Comparison of ENCODE assay signal across 8 cellular contexts in the genomic region with DNA sequence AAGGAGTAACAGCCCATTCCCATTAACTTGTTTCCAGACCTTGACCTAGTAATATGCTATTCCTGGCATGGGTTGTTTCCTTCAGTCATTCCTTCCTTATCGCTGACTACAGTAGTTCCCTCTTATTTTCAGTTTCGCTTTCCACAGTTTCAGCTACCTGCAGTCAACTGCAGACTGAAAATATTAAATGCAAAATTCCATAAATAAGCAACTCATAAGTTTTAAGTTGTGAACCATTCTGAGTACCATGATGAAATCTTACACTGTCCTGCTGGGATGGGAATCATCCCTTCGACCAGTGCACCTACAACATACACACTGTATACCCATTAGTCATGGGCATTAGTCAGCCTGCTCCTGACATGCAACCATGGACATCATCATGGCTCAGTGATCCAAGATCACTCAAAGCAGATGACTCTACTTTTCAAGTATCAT.
DNase-seq lines count a peak whose midpoint lies in the region; ATAC-seq and TF ChIP-seq lines count a peak whose summit lies in the region.

No MANE protein-coding gene starts in this region.

- no peak overlapping the region for H3K9ac ChIP-seq in KMS-11
- H3K9ac ChIP-seq in adipocyte (ENCODE audit: low read length), result no peak overlapping the region
- peak overlapping the region; percentile 26 for H3K9ac ChIP-seq in mesenchymal stem cell (ENCODE audit: low read length)
- H3K9ac ChIP-seq in endodermal cell (ENCODE audit: extremely low read depth, low read length, poor library complexity, severe bottlenecking), result no peak overlapping the region

- no peak for ATAC-seq in GM19452 (IDR thresholded peaks at IDR 0.05; ENCODE audit: unreplicated experiment)

- H4K20me1 ChIP-seq in KMS-11 (ENCODE audit: insufficient read depth), result no peaks in the 10 kb centered on the region

- H3K4me3 Mint-ChIP-seq in CD14-positive monocyte (peak overlapping the region; percentile 46 to 78), endodermal cell (no peak overlapping the region), Caco-2 (ENCODE audit: unreplicated experiment) (no peak overlapping the region)

- TF ChIP-seq CTCF in CD14-positive monocyte (IDR thresholded peaks at IDR 0.05), result no peak
- no peak for TF ChIP-seq CTCF in KMS-11 (conservative IDR thresholded peaks at IDR 0.05; ENCODE audit: low read depth, low read length)
- TF ChIP-seq CTCF in endodermal cell (conservative IDR thresholded peaks at IDR 0.05), result no peak
- TF ChIP-seq CTCF in Caco-2 (IDR thresholded peaks at IDR 0.05; ENCODE audit: insufficient read depth in 1 of 2, low read depth in 1 of 2, low read length in 1 of 2, severe bottlenecking in 1 of 2, unreplicated experiment in 1 of 2), result no peak

- H3K4me1 ChIP-seq in KMS-11 (ENCODE audit: low read depth, poor library complexity, severe bottlenecking) (peaks cover 7% of the 10 kb centered on the region), adipocyte (ENCODE audit: control insufficient read depth, insufficient read depth, low read length) (peaks cover 3% of the 10 kb centered on the region), mesenchymal stem cell (ENCODE audit: control insufficient read depth, insufficient read depth, low read depth, low read length) (peaks cover 2% of the 10 kb centered on the region), endodermal cell (ENCODE audit: control insufficient read depth, insufficient read depth, low read length) (no peaks in the 10 kb centered on the region), Caco-2 (no peaks in the 10 kb centered on the region)

- H2AFZ ChIP-seq in KMS-11 (ENCODE audit: low read depth) (peak overlapping the region; percentile 41), mesenchymal stem cell (ENCODE audit: low read depth, low read length) (no peak overlapping the region)

- H3K27ac ChIP-seq in KMS-11, result no peak overlapping the region
- H3K27ac ChIP-seq in mesenchymal stem cell (ENCODE audit: low read length, poor library complexity, severe bottlenecking), result no peak overlapping the region
- H3K27ac ChIP-seq in endodermal cell (ENCODE audit: low read depth, low read length), result no peak overlapping the region

- no peaks in the 10 kb centered on the region for H3K79me2 ChIP-seq in KMS-11 (ENCODE audit: insufficient read depth, low read depth)

- H3K18ac ChIP-seq in mesenchymal stem cell (ENCODE audit: low read depth in 1 of 2, low read length in 2 of 2), result no peak overlapping the region

- 89% methylated on average over 3 of the region's 3 CpGs for WGBS in mesenchymal stem cell
- WGBS in endodermal cell (ENCODE audit: insufficient coverage in 1 of 2, insufficient read length in 1 of 2), 2 experiments, result 89 to 94% methylated on average over 3 of the region's 3 CpGs

- no peak overlapping the region for H4K91ac ChIP-seq in mesenchymal stem cell (ENCODE audit: low read length)

- H4K8ac ChIP-seq in mesenchymal stem cell (ENCODE audit: low read length), result no peak overlapping the region

- H3K79me1 ChIP-seq in mesenchymal stem cell (replicated peaks; ENCODE audit: low read length, poor library complexity, severe bottlenecking), result no peaks in the 10 kb centered on the region

- H2BK120ac ChIP-seq in mesenchymal stem cell (ENCODE audit: low read depth, low read length), result no peak overlapping the region

- H3K27ac Mint-ChIP-seq in CD14-positive monocyte (peak overlapping the region in 3 of 7 donors; percentile 13 to 61 (median 27)), endodermal cell (no peak overlapping the region), Caco-2 (ENCODE audit: unreplicated experiment) (no peak overlapping the region)

- peaks cover 0 to 3% (median 0%) of the 10 kb centered on the region in 3 donors for H3K27me3 Mint-ChIP-seq in CD14-positive monocyte (ENCODE audit: low read depth in 3 of 3)
- no peaks in the 10 kb centered on the region for H3K27me3 Mint-ChIP-seq in endodermal cell (ENCODE audit: insufficient read depth)
- H3K27me3 Mint-ChIP-seq in Caco-2 (ENCODE audit: insufficient read depth, unreplicated experiment), result peaks cover 3% of the 10 kb centered on the region

- H3K4me2 ChIP-seq in KMS-11 (peak overlapping the region; percentile 31), mesenchymal stem cell (ENCODE audit: low read length, poor library complexity, severe bottlenecking) (no peak overlapping the region)

- H3K9me3 Mint-ChIP-seq in CD14-positive monocyte (peaks cover 5 to 11% (median 9%) of the 10 kb centered on the region in 7 donors), endodermal cell (peaks cover 2% of the 10 kb centered on the region), Caco-2 (ENCODE audit: unreplicated experiment) (peaks cover 5% of the 10 kb centered on the region)

- H3K9me3 ChIP-seq in adipocyte (ENCODE audit: control insufficient read depth, low read length) (no peaks in the 10 kb centered on the region), mesenchymal stem cell (ENCODE audit: control insufficient read depth, low read length) (no peaks in the 10 kb centered on the region), endodermal cell (ENCODE audit: control insufficient read depth, low read length) (no peaks in the 10 kb centered on the region), Caco-2 (no peaks in the 10 kb centered on the region)

- no peaks in the 10 kb centered on the region for H3K36me3 ChIP-seq in KMS-11 (ENCODE audit: insufficient read depth)
- no peaks in the 10 kb centered on the region for H3K36me3 ChIP-seq in adipocyte (ENCODE audit: control insufficient read depth, insufficient read depth, low read length, severe bottlenecking)
- no peaks in the 10 kb centered on the region for H3K36me3 ChIP-seq in mesenchymal stem cell (ENCODE audit: control insufficient read depth in 1 of 2, insufficient read depth in 2 of 2, low read depth in 1 of 2, low read length in 2 of 2)
- H3K36me3 ChIP-seq in endodermal cell (ENCODE audit: control insufficient read depth, insufficient read depth, low read length), result no peaks in the 10 kb centered on the region
- no peaks in the 10 kb centered on the region for H3K36me3 ChIP-seq in Caco-2 (ENCODE audit: control insufficient read depth, insufficient read depth, low read length)

- no TSS peak for BruUV-seq in Caco-2 (replicated peaks; lab: Mats Ljungman, UMichigan)

- no peaks in the 10 kb centered on the region for H3K27me3 ChIP-seq in KMS-11 (ENCODE audit: insufficient read depth, low read depth)
- H3K27me3 ChIP-seq in adipocyte (replicated peaks; ENCODE audit: control insufficient read depth, insufficient read depth, low read length), result no peaks in the 10 kb centered on the region
- no peaks in the 10 kb centered on the region for H3K27me3 ChIP-seq in mesenchymal stem cell (ENCODE audit: control insufficient read depth in 1 of 2, insufficient read depth in 1 of 2, low read length in 2 of 2)
- H3K27me3 ChIP-seq in endodermal cell (ENCODE audit: control insufficient read depth, insufficient read depth, low read length, poor library complexity, severe bottlenecking), result no peaks in the 10 kb centered on the region
- no peaks in the 10 kb centered on the region for H3K27me3 ChIP-seq in Caco-2 (replicated peaks; ENCODE audit: control insufficient read depth, insufficient read depth, low read length)

- H2AK5ac ChIP-seq in mesenchymal stem cell (ENCODE audit: low read length, severe bottlenecking), result no peak overlapping the region

- CTCF ChIA-PET in Caco-2 (lab: Charles Lee), result interaction anchor here (0.6 kb wide), 1 partner anchor 185 kb away, joined by 6 read pairs; no protein-coding TSS in a partner anchor

- no peak overlapping the region for H2BK15ac ChIP-seq in mesenchymal stem cell (ENCODE audit: low read depth, poor library complexity, severe bottlenecking)

- DNase-seq in CD14-positive monocyte (ENCODE audit: low spot score), result peak; percentile 74
- DNase-seq in adipocyte (ENCODE audit: low read depth), result peak; percentile 3
- peak; percentile 77 for DNase-seq in mesenchymal stem cell
- no peak for DNase-seq in endodermal cell
- DNase-seq in NCI-H1092 (lab: John Stamatoyannopoulos, UW), result no peak
- DNase-seq in Caco-2, result no peak

- no peak overlapping the region for H3K14ac ChIP-seq in mesenchymal stem cell (ENCODE audit: low read length in 2 of 2)

- POLR2A ChIA-PET in Caco-2 (lab: Charles Lee), result no interaction called here

- no peak overlapping the region for H3K23ac ChIP-seq in mesenchymal stem cell (ENCODE audit: low read length in 2 of 2)

- peaks cover 13% of the 10 kb centered on the region for H3K4me1 Mint-ChIP-seq in CD14-positive monocyte
- peaks cover 8% of the 10 kb centered on the region for H3K4me1 Mint-ChIP-seq in endodermal cell
- H3K4me1 Mint-ChIP-seq in Caco-2 (ENCODE audit: low read depth, unreplicated experiment), result peaks cover 13% of the 10 kb centered on the region

- intact Hi-C loops in CD14-positive monocyte (cut with micrococcal nuclease), result no loop called here
- intact Hi-C loops in Caco-2 (cut with micrococcal nuclease; ENCODE audit: unreplicated experiment), result no loop called here

- no peak overlapping the region for H2BK5ac ChIP-seq in mesenchymal stem cell (ENCODE audit: low read depth, low read length, poor library complexity, severe bottlenecking)

- H3K4me3 ChIP-seq in KMS-11 (IDR thresholded peaks at IDR 0.05; ENCODE audit: insufficient read depth, low read depth, low read length) (no peak overlapping the region), adipocyte (ENCODE audit: low read length) (no peak overlapping the region), mesenchymal stem cell (ENCODE audit: insufficient read depth in 1 of 2, low read depth in 1 of 2, low read length in 2 of 2) (no peak overlapping the region), endodermal cell (ENCODE audit: low read length) (no peak overlapping the region), Caco-2 (ENCODE audit: low read depth, low read length) (no peak overlapping the region)

- H2BK12ac ChIP-seq in mesenchymal stem cell (ENCODE audit: low read length in 2 of 2), result no peak overlapping the region

- peaks cover 3 to 6% of the 10 kb centered on the region in 2 donors for H3K36me3 Mint-ChIP-seq in CD14-positive monocyte
- H3K36me3 Mint-ChIP-seq in endodermal cell (ENCODE audit: low read depth), result no peaks in the 10 kb centered on the region
- H3K36me3 Mint-ChIP-seq in Caco-2 (ENCODE audit: insufficient read depth, unreplicated experiment), result no peaks in the 10 kb centered on the region

- no peak overlapping the region for H3K4ac ChIP-seq in mesenchymal stem cell (ENCODE audit: low read depth in 1 of 2, low read length in 2 of 2)

Comparison
In these comparisons a context has a peak if more than half of its experiments do, and no peak if none do; other contexts are left out.
1. DNase-seq: peak in CD14-positive monocyte (single experiment), adipocyte (single experiment) and mesenchymal stem cell (single experiment); none in endodermal cell (single experiment), NCI-H1092 (single experiment) and Caco-2 (0 of 2).
2. H3K4me3 Mint-ChIP-seq: peak in CD14-positive monocyte (2 of 2); none in endodermal cell (single experiment) and Caco-2 (single experiment).